Comparison of ENCODE assay signal across 1 cellular context in the genomic region with DNA sequence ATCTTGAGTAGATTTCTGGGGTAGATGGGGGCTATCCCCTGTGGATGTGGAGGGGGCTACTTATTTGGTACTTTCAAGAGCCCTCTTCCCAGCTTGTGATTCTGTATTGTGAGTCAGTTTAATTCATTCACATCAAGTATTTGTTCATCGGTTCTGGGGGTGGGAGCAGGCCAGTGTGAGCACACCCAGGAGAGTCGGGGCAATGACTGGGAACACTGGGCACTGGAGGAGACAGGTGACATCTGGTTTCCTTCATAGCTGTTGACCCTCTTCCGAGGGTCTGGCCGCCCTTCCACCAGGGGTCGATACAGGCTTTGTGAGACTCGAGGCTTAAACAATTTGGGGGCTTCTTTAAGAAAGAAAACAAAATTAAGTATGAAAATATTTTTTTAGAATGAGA.
TF ChIP-seq lines count a peak whose summit lies in the region.

No MANE protein-coding gene starts in this region.

TF ChIP-seq in H1, 55 proteins besides CTCF, POLR2A, EP300 and RAD21:
- TF ChIP-seq SP2 (IDR thresholded peaks at IDR 0.05; ENCODE audit: low read length) (no peak), HDAC2 (IDR thresholded peaks at IDR 0.05; ENCODE audit: borderline replicate concordance in 1 of 2, low read depth in 2 of 2, low read length in 2 of 2) (no peak), SIX5 (IDR thresholded peaks at IDR 0.05; ENCODE audit: low read depth, low read length) (no peak), GTF2F1 (IDR thresholded peaks at IDR 0.05; ENCODE audit: borderline replicate concordance, low read depth, low read length) (no peak), NANOG (IDR thresholded peaks at IDR 0.05; ENCODE audit: insufficient read depth, low read depth, low read length, poor library complexity, severe bottlenecking) (no peak), KDM5A (IDR thresholded peaks at IDR 0.05; ENCODE audit: low read length) (no peak), SIN3A (conservative IDR thresholded peaks at IDR 0.05 in 1 of 2, IDR thresholded peaks at IDR 0.05 in 1 of 2; ENCODE audit: low read depth in 1 of 2, low read length in 2 of 2) (no peak), ZNF274 (IDR thresholded peaks at IDR 0.05; ENCODE audit: borderline replicate concordance, extremely low read depth, low read length) (no peak)
- TF ChIP-seq, protein P1, sequence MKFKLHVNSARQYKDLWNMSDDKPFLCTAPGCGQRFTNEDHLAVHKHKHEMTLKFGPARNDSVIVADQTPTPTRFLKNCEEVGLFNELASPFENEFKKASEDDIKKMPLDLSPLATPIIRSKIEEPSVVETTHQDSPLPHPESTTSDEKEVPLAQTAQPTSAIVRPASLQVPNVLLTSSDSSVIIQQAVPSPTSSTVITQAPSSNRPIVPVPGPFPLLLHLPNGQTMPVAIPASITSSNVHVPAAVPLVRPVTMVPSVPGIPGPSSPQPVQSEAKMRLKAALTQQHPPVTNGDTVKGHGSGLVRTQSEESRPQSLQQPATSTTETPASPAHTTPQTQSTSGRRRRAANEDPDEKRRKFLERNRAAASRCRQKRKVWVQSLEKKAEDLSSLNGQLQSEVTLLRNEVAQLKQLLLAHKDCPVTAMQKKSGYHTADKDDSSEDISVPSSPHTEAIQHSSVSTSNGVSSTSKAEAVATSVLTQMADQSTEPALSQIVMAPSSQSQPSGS (IDR thresholded peaks at IDR 0.05; ENCODE audit: low read length) = no peak
- TF ChIP-seq, protein P2, sequence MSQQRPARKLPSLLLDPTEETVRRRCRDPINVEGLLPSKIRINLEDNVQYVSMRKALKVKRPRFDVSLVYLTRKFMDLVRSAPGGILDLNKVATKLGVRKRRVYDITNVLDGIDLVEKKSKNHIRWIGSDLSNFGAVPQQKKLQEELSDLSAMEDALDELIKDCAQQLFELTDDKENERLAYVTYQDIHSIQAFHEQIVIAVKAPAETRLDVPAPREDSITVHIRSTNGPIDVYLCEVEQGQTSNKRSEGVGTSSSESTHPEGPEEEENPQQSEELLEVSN (IDR thresholded peaks at IDR 0.05) = no peak
TF ChIP-seq in H1: peak in this region for 0.
